1 cellular context compared by ENCODE assay signal in the genomic region with DNA sequence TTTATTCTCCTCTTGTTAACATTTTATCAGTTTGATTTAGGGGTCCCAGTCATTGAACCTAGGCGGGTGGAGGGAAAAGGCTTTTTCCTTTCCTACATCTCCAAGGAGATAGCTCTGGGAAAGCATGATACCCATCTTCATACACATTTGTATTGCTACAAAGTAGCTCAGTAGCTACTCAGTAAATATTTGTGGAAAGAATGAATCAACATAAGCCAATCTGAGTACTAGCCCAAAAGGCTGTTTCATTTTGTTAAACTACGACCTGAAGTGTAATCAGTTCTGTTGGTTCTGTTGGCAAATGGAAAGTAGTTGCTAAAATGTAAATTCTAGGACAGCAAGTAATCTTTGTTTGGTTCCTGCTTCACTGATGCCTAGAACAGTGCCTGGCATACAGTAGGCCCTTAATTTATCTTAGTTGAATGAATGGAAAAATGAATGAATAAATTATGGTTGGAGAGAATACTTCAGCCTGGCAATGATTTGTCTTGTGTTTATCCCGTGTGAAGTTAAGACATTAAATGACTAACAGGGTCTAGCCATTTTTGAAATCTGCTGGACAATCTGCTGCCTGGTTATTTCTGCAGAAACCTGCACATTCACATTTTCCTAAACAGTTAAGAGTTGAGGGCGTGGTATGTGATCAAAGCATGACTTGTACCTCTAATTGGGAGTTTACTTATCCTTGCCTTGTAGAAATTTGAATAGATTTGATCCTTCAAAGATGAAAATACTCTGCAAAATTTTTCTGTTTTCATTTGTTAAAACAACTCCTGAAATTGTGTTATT.
A peak's percentile ranks its signal among the peaks of the same experiment; 100 is the strongest.
TF ChIP-seq lines count a peak whose summit lies in the region.

No MANE protein-coding gene starts in this region.

TF ChIP-seq in A549, 52 proteins besides CTCF, POLR2A, EP300 and RAD21:
- TF ChIP-seq, protein P1, sequence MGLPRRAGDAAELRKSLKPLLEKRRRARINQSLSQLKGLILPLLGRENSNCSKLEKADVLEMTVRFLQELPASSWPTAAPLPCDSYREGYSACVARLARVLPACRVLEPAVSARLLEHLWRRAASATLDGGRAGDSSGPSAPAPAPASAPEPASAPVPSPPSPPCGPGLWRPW (IDR thresholded peaks at IDR 0.05), result no peak
- TF ChIP-seq FOXS1 (CRISPR knock-in tag; IDR thresholded peaks at IDR 0.05), result 0 out of 2 replicates have a peak, but pooled peaks have one; percentile 25
